ENCODE assay signal across 11 cellular contexts in genomic region chr5:119220576-119221197, GRCh38.
DNase-seq lines count a peak whose midpoint lies in the region; ATAC-seq lines count a peak whose summit lies in the region.
"Had no signal": no experiment of that assay in that cellular context is flagged by ENCODE, and none has a peak within 500 bp of the region (broad histone marks: within the 10 kb centered on the region; RNA-seq: fewer than 3 reads in every experiment).

No MANE protein-coding gene starts in this region.

- ATAC-seq in GM18867 (IDR thresholded peaks at IDR 0.05; ENCODE audit: unreplicated experiment): peak; percentile 92
- ATAC-seq in GM21723 (IDR thresholded peaks at IDR 0.05; ENCODE audit: unreplicated experiment): peak; percentile 94
- ATAC-seq in HG03378 (IDR thresholded peaks at IDR 0.05; ENCODE audit: unreplicated experiment): peak; percentile 95
- ATAC-seq: WTC11 had no signal

- DNase-seq in kidney tubule cell (ENCODE audit: low spot score) (peak; percentile 8), midbrain (lab: John Stamatoyannopoulos, UW) (no peak), DMS 273 (lab: John Stamatoyannopoulos, UW; ENCODE audit: unreplicated experiment) (no peak), HT-29 (ENCODE audit: low spot score) (no peak)
- DNase-seq in stimulated activated CD4-positive, alpha-beta T cell treated with anti-CD3 and anti-CD28 coated beads, Interleukin-4, amount 100 ng/mL, for 1 hour: no peak
- DNase-seq: DMS79, NCI-H1048 had no signal
